16 cellular contexts compared by ENCODE assay signal in the genomic region with DNA sequence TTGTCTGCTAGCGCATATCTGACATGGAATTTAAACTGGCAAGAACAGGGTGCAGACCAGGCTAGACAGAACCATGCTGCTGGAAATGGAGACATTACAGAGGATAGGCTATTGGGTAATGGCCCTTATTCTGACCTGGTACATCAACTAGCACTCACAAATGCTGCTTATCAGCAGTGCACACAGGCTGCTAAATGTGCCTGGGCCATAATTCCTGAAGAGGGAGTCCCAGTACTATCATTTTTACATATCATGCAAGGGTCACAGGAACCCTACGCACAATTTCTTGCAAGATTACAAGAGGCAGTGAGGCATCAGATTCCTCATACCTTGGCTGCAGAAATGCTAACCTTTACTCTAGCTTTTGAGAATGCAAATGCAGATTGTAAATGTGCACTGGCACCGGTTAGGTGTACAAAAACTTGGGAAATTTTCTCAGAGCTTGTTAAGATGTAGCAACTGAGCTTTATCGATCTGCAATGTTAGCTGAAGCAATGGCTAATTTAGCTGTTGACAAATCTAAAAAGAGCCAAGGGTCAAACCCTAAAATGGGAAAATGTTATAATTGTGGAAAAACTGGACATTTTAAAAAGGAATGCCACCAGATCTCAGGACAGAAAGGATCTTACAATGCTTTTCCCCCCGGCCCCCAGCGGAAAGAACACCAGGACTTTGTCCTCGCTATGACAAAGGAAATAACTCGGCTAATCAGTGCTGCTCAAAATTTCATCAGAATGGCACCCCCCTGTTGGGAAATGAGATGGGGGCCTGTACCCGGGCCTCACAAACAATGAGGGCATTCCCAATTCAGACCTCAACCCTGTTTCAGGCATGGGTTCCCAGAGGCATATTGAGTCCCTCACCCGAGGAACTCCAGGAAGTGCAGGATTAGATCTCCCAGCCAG. TPM values are rescaled to one million over a fixed set of nuclear protein-coding genes. Genes with fewer than 3 reads are reported as not detected.
A peak's percentile ranks its signal among the peaks of the same experiment; 100 is the strongest.
DNase-seq lines count a peak whose midpoint lies in the region; ATAC-seq and TF ChIP-seq lines count a peak whose summit lies in the region.
"Had no signal": no experiment of that assay in that cellular context is flagged by ENCODE, and none has a peak within 500 bp of the region (broad histone marks: within the 10 kb centered on the region; RNA-seq: fewer than 3 reads in every experiment).

No MANE protein-coding gene starts in this region.

- peak; percentile 19 for ATAC-seq in mucosa of descending colon
- ATAC-seq in GM21447 (IDR thresholded peaks at IDR 0.05; ENCODE audit: unreplicated experiment), result no peak
- ATAC-seq: body of pancreas had no signal

- H3K9me3 ChIP-seq in HEK293 (ENCODE audit: control insufficient read depth, insufficient read depth, low read depth, low read length) (no peaks in the 10 kb centered on the region), mucosa of descending colon (no peaks in the 10 kb centered on the region)
- H3K9me3 ChIP-seq: body of pancreas, prostate gland had no signal

- CTCF ChIA-PET in HEK293 (lab: Yijun Ruan, JAX), result interaction anchor here (0.6 kb wide), 1 partner anchor 71 kb away, joined by 3 read pairs; no protein-coding TSS in a partner anchor

- TF ChIP-seq CTCF in HEK293 (tag by site-specific recombination; IDR thresholded peaks at IDR 0.05) (no peak), fibroblast of the aortic adventitia (IDR thresholded peaks at IDR 0.05; ENCODE audit: insufficient read depth, low read length) (no peak), mucosa of descending colon (IDR thresholded peaks at IDR 0.05) (no peak)

- no peak overlapping the region for H3K27ac ChIP-seq in HEK293 (ENCODE audit: extremely low read depth, low read depth, low read length)
- H3K27ac ChIP-seq: body of pancreas, prostate gland, tibial nerve had no signal

- H3K36me3 ChIP-seq in HEK293 (ENCODE audit: control insufficient read depth in 2 of 2, insufficient read depth in 1 of 2, low read length in 2 of 2) (no peaks in the 10 kb centered on the region), mucosa of descending colon (ENCODE audit: low read depth) (no peaks in the 10 kb centered on the region)
- H3K36me3 ChIP-seq: prostate gland, tibial nerve had no signal

- H3K4me1 ChIP-seq in HEK293 (ENCODE audit: control insufficient read depth, insufficient read depth, low read length), result no peaks in the 10 kb centered on the region
- peaks cover 6% of the 10 kb centered on the region for H3K4me1 ChIP-seq in mucosa of descending colon (ENCODE audit: low read depth)
- H3K4me1 ChIP-seq: body of pancreas, prostate gland, tibial nerve had no signal

- DNase-seq in OCI-M1 (lab: John Stamatoyannopoulos, UW) (peak; percentile 81), fibroblast of the aortic adventitia (ENCODE audit: low read depth) (peak; percentile 27), mucosa of descending colon (peak in 1 of 3 donors; percentile 41), retina (no peak), SK-N-DZ (ENCODE audit: low spot score) (no peak)
- no peak for DNase-seq in effector CD4-positive, alpha-beta T cell
- DNase-seq: body of pancreas; foreskin fibroblast; NCI-H510A treated with DMSO at 0.1 percent for 48 hours; SHP77; stimulated activated CD8-positive, alpha-beta memory T cell treated with anti-CD3 and anti-CD28 coated beads, Interleukin-4, amount 100 ng/mL, for 48 hours had no signal

- POLR2A ChIA-PET in HEK293 (lab: Yijun Ruan, JAX), result no interaction called here

- intact Hi-C loops in mucosa of descending colon (cut with DNase I, micrococcal nuclease), result no loop called here

- H3K4me3 ChIP-seq in HEK293 (ENCODE audit: low read depth, low read length) (no peak overlapping the region), fibroblast of the aortic adventitia (ENCODE audit: low read depth, low read length) (no peak overlapping the region), mucosa of descending colon (no peak overlapping the region)
- H3K4me3 ChIP-seq: body of pancreas, prostate gland, tibial nerve had no signal

TF ChIP-seq in HEK293, 187 proteins besides CTCF, POLR2A, EP300 and RAD21:
- TF ChIP-seq ZNF10 (tag by site-specific recombination; IDR thresholded peaks at IDR 0.05), result no peak
- no peak for TF ChIP-seq ZNF324 (tag by site-specific recombination; IDR thresholded peaks at IDR 0.05)
- TF ChIP-seq ZNF654 (tag by site-specific recombination; IDR thresholded peaks at IDR 0.05; ENCODE audit: low read depth), result 0 out of 2 replicates have a peak, but pooled peaks have one; percentile 17
- TF ChIP-seq EGR2 (tag by site-specific recombination; IDR thresholded peaks at IDR 0.05; ENCODE audit: low read depth), result no peak

RNA-seq across cellular contexts. Expression of a gene that starts 21.1 kb away (rescaled TPM):
- total RNA-seq in fibroblast of the aortic adventitia (ENCODE audit: low replicate concordance), result 0.54 TPM in 1 of 2 replicates, not detected in the other
- 10 to 100 TPM; 10.2 to 23.3 (median 15.7) TPM for total RNA-seq in mucosa of descending colon
- polyA plus RNA-seq in SK-N-DZ (2014; cell fraction: cytosol; rRNA removed), result not detected in 2 replicates
- polyA plus RNA-seq in SK-N-DZ (2014; cell fraction: nucleus; rRNA removed), result not detected in 2 replicates

RNA-seq across cellular contexts. Expression of a gene that starts 36.5 kb away (rescaled TPM):
- total RNA-seq in fibroblast of the aortic adventitia (ENCODE audit: low replicate concordance), result not detected in 2 replicates
- 1 to 10 TPM; 1.2 to 1.4 (median 1.2) TPM for total RNA-seq in mucosa of descending colon
- not detected in 2 replicates for polyA plus RNA-seq in SK-N-DZ (2014; cell fraction: cytosol; rRNA removed)
- polyA plus RNA-seq in SK-N-DZ (2014; cell fraction: nucleus; rRNA removed), result not detected in 2 replicates
- total RNA-seq: activated CD8-positive, alpha-beta memory T cell treated with anti-CD3 and anti-CD28 coated beads for 36 hours had no signal

RNA-seq across cellular contexts. Expression of a gene that starts 57.4 kb away (rescaled TPM):
- total RNA-seq in fibroblast of the aortic adventitia (ENCODE audit: low replicate concordance) (not detected in 2 replicates), mucosa of descending colon (1 to 10 TPM; 1.9 to 3.4 (median 2.4) TPM)
- not detected in 2 replicates for polyA plus RNA-seq in SK-N-DZ (2014; cell fraction: cytosol; rRNA removed)
- polyA plus RNA-seq in SK-N-DZ (2014; cell fraction: nucleus; rRNA removed), result not detected in 2 replicates

Comparison
In these comparisons a context has a peak if more than half of its experiments do, and no peak if none do; other contexts are left out.
1. DNase-seq: peak in OCI-M1 (single experiment) and fibroblast of the aortic adventitia (single experiment); none in retina (single experiment), effector CD4-positive, alpha-beta T cell (single experiment) and SK-N-DZ (single experiment).